ENCODE assay signal across 20 cellular contexts in genomic region chr11:111801135-111801534, GRCh38. TPM values are rescaled to one million over a fixed set of nuclear protein-coding genes. Genes with fewer than 3 reads are reported as not detected.
DNase-seq lines count a peak whose midpoint lies in the region; ATAC-seq and TF ChIP-seq lines count a peak whose summit lies in the region.
"Had no signal": no experiment of that assay in that cellular context is flagged by ENCODE, and none has a peak within 500 bp of the region (broad histone marks: within the 10 kb centered on the region; RNA-seq: fewer than 3 reads in every experiment).

No MANE protein-coding gene starts in this region.

- H2AFZ ChIP-seq in neural cell (ENCODE audit: low read depth, low read length): no peak overlapping the region

- H3K36me3 ChIP-seq in neural cell (ENCODE audit: insufficient read depth, low read length): peaks cover 9% of the 10 kb centered on the region

- H3K79me2 ChIP-seq in neural cell (replicated peaks; ENCODE audit: insufficient read depth, low read length): no peaks in the 10 kb centered on the region

- DNase-seq in Calu3: peak; percentile 4
- peak; percentile 42 for DNase-seq in NCI-H69 (lab: John Stamatoyannopoulos, UW)
- DNase-seq in epithelial cell of prostate (ENCODE audit: low read depth, low spot score): peak; percentile 41
- no peak for DNase-seq in HCEC 1CT
- DNase-seq in OCI-M1 (lab: John Stamatoyannopoulos, UW): no peak
- DNase-seq: activated CD4-positive, alpha-beta T cell treated with anti-CD3 and anti-CD28 coated beads for 4 hours; activated effector memory CD4-positive, alpha-beta T cell treated with Interleukin-2 at 50 U/mL for 16 hours; aorta; DMS79 treated with DMSO at 0.1 percent for 48 hours; dorsolateral prefrontal cortex; NCI-H1436 treated with DMSO at 0.1 percent for 48 hours; NCI-H446 treated with DMSO at 0.1 percent for 48 hours; nucleus accumbens; SIG-M5; spleen had no signal

- H3F3A ChIP-seq in neural cell (ENCODE audit: insufficient read depth, low read length, poor library complexity, severe bottlenecking): no peaks in the 10 kb centered on the region

- intact Hi-C loops in Calu3 (cut with micrococcal nuclease; ENCODE audit: unreplicated experiment): no loop called here

- no peak for TF ChIP-seq RAD21 in neural cell (conservative IDR thresholded peaks at IDR 0.05)

- H3K9ac ChIP-seq in neural cell (ENCODE audit: low read length): no peak overlapping the region

- H3K4me3 ChIP-seq in neural cell (ENCODE audit: low read length): peak overlapping the region; percentile 8
- H3K4me3 ChIP-seq: dorsolateral prefrontal cortex, spleen, tibial nerve had no signal

- BruUV-seq in Calu3 (replicated peaks; lab: Mats Ljungman, UMichigan): no TSS peak

- no peak overlapping the region for H3K27ac Mint-ChIP-seq in Calu3 (ENCODE audit: unreplicated experiment)
- H3K27ac Mint-ChIP-seq: activated naive CD8-positive, alpha-beta T cell had no signal

- H3K27ac ChIP-seq in epithelial cell of prostate: peak overlapping the region; percentile 7
- peak overlapping the region; percentile 71 for H3K27ac ChIP-seq in neural cell (ENCODE audit: low read length)
- H3K27ac ChIP-seq: dorsolateral prefrontal cortex, spleen, tibial nerve had no signal

- TF ChIP-seq CTCF in Calu3 (IDR thresholded peaks at IDR 0.05; ENCODE audit: unreplicated experiment): no peak
- no peak for TF ChIP-seq CTCF in neural cell (IDR thresholded peaks at IDR 0.05; ENCODE audit: poor library complexity, severe bottlenecking)

- ATAC-seq in HG03520 (IDR thresholded peaks at IDR 0.05; ENCODE audit: unreplicated experiment): no peak

- H3K36me3 Mint-ChIP-seq in Calu3 (ENCODE audit: insufficient read depth, unreplicated experiment): no peaks in the 10 kb centered on the region

- no peaks in the 10 kb centered on the region for H3K27me3 ChIP-seq in neural cell (ENCODE audit: insufficient read depth, low read depth, low read length)
- H3K27me3 ChIP-seq: dorsolateral prefrontal cortex, spleen, tibial nerve had no signal

- no peaks in the 10 kb centered on the region for H3K9me3 Mint-ChIP-seq in Calu3 (ENCODE audit: low read depth, unreplicated experiment)
- H3K9me3 Mint-ChIP-seq: central memory CD8-positive, alpha-beta T cell had no signal

- CTCF ChIA-PET in Calu3 (lab: Charles Lee): no interaction called here

- peak; percentile 84 for TF ChIP-seq EP300 in neural cell (conservative IDR thresholded peaks at IDR 0.05; ENCODE audit: poor library complexity, severe bottlenecking)

- no peaks in the 10 kb centered on the region for H3K27me3 Mint-ChIP-seq in Calu3 (ENCODE audit: unreplicated experiment)
- H3K27me3 Mint-ChIP-seq: activated naive CD8-positive, alpha-beta T cell; central memory CD8-positive, alpha-beta T cell had no signal

- H4K20me1 ChIP-seq in neural cell (ENCODE audit: insufficient read depth): no peaks in the 10 kb centered on the region

- peaks cover 24% of the 10 kb centered on the region for H3K4me1 Mint-ChIP-seq in Calu3 (ENCODE audit: low read depth, unreplicated experiment)
- H3K4me1 Mint-ChIP-seq: central memory CD8-positive, alpha-beta T cell had no signal

- H3K9me3 ChIP-seq in neural cell (ENCODE audit: low read length): no peaks in the 10 kb centered on the region

- peak overlapping the region; percentile 31 for H3K4me2 ChIP-seq in neural cell (ENCODE audit: low read length)

- no peaks in the 10 kb centered on the region for H3K9me2 ChIP-seq in neural cell (ENCODE audit: insufficient read depth, low read length)

- H3K4me3 Mint-ChIP-seq in Calu3 (ENCODE audit: low read depth, unreplicated experiment): no peak overlapping the region
- H3K4me3 Mint-ChIP-seq: activated naive CD8-positive, alpha-beta T cell; central memory CD8-positive, alpha-beta T cell had no signal

TF ChIP-seq in neural cell, 6 proteins besides CTCF, POLR2A, EP300 and RAD21:
- TF ChIP-seq POLR2AphosphoS5 (IDR thresholded peaks at IDR 0.05) (peak; percentile 64), MXI1 (conservative IDR thresholded peaks at IDR 0.05; ENCODE audit: poor library complexity, severe bottlenecking) (no peak)
TF ChIP-seq in neural cell: peak in this region for 1.

RNA-seq across cellular contexts. Expression of gene PPP2R1B, which starts 34.9 kb away (rescaled TPM):
- 22.2 and 24.0 TPM in 2 replicates for total RNA-seq in Calu3 (2022)
- polyA plus RNA-seq in neural cell: 10.4 and 11.8 TPM in 2 replicates
- 20.7 and 28.0 TPM in 2 replicates for polyA minus RNA-seq in neural cell

Comparison
In these comparisons a context has a peak if more than half of its experiments do, and no peak if none do; other contexts are left out.
1. DNase-seq: peak in Calu3 (single experiment), NCI-H69 (single experiment) and epithelial cell of prostate (single experiment); none in HCEC 1CT (single experiment) and OCI-M1 (single experiment).